31 cellular contexts compared by ENCODE assay signal in the genomic region with DNA sequence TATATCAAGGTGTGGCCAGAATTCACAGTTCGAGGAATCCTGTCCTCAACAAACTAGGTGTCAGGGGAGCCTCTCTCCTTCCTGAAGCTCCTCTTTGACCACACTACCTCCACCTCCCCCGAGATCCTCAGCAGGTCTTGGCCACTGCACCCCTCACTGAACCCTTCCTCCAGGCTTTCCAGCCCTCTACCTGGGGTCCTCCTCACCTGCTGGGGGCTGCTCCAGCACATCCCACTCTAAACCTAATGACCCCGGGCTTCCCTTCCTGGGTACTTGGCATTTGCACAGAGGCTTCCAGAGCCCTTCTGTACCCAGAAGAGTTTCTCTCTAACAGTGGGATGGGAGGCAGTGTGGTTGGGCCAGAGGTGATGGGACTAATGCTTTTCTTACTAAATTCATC. TPM values are rescaled to one million over a fixed set of nuclear protein-coding genes. Genes with fewer than 3 reads are reported as not detected.
DNase-seq lines count a peak whose midpoint lies in the region; FAIRE-seq and TF ChIP-seq lines count a peak whose summit lies in the region.
"Had no signal": no experiment of that assay in that cellular context is flagged by ENCODE, and none has a peak within 500 bp of the region (broad histone marks: within the 10 kb centered on the region; RNA-seq: fewer than 3 reads in every experiment).

No MANE protein-coding gene starts in this region.

- H3K23ac ChIP-seq in H1 (ENCODE audit: insufficient read length): no peak overlapping the region

- H3K18ac ChIP-seq in H1 (ENCODE audit: extremely low read depth, low read length): no peak overlapping the region

- intact Hi-C loops in PC-9 (cut with micrococcal nuclease; ENCODE audit: unreplicated experiment): no loop called here

- no peak for DNase-seq in PC-9
- DNase-seq in H1 (ENCODE audit: low read depth in 1 of 2, low spot score in 2 of 2): no peak
- DNase-seq in type B pancreatic cell (ENCODE audit: extremely low spot score, unreplicated experiment): no peak
- DNase-seq in T-helper 9 cell: no peak
- DNase-seq in NCI-H2196 (lab: John Stamatoyannopoulos, UW; ENCODE audit: unreplicated experiment): no peak
- DNase-seq: 8988T; ACHN; BE2C; C1 segment of cervical spinal cord; CD4-positive, alpha-beta memory T cell; CD4-positive, CD25-positive, alpha-beta regulatory T cell; CD8-positive, alpha-beta memory T cell; COR-L47; DMS 273 treated with DMSO at 0.1 percent for 48 hours; DMS153; DMS53; DMS79; DND-41; EL; GDM1 had no signal

- peak overlapping the region; percentile 68; the same call in 1 of the 2 replicates for H2BK12ac ChIP-seq in H1 (ENCODE audit: low read depth, low read length)

- H2BK15ac ChIP-seq in H1 (ENCODE audit: low read length): no peak overlapping the region

- no peaks in the 10 kb centered on the region for H3K79me1 ChIP-seq in H1 (ENCODE audit: low read depth, low read length)

- no peak overlapping the region for H3K14ac ChIP-seq in H1 (ENCODE audit: insufficient read length)

- H3K79me2 ChIP-seq in PC-9 (ENCODE audit: low read depth) (no peaks in the 10 kb centered on the region), H1 (ENCODE audit: control insufficient read depth in 1 of 2, insufficient read depth in 2 of 2, low read length in 2 of 2) (no peaks in the 10 kb centered on the region)

- H3K4me3 ChIP-seq in PC-9: no peak overlapping the region
- H3K4me3 ChIP-seq in H1 (ENCODE audit: extremely low read depth in 1 of 4, insufficient read depth in 2 of 4, low read depth in 3 of 4, low read length in 4 of 4): no peak overlapping the region
- H3K4me3 ChIP-seq: BLaER1, GM12878 had no signal

- peaks cover 8% of the 10 kb centered on the region for H3K9me3 Mint-ChIP-seq in type B pancreatic cell

- peaks cover 21% of the 10 kb centered on the region for H3K4me1 Mint-ChIP-seq in type B pancreatic cell (ENCODE audit: unreplicated experiment)
- H3K4me1 Mint-ChIP-seq: CD14-positive monocyte; CD4-positive, alpha-beta memory T cell; CD4-positive, CD25-positive, alpha-beta regulatory T cell; CD8-positive, alpha-beta memory T cell had no signal

- H3K36me3 Mint-ChIP-seq in type B pancreatic cell: peaks cover 8% of the 10 kb centered on the region
- H3K36me3 Mint-ChIP-seq: CD14-positive monocyte; CD4-positive, alpha-beta memory T cell; CD4-positive, CD25-positive, alpha-beta regulatory T cell; CD8-positive, alpha-beta memory T cell had no signal

- no peaks in the 10 kb centered on the region; the same call in 1 of the 2 replicates for H3K23me2 ChIP-seq in H1 (ENCODE audit: low read depth, low read length)

- H2BK120ac ChIP-seq in H1 (replicated peaks; ENCODE audit: low read depth, low read length): no peak overlapping the region

- CTCF ChIA-PET in PC-9 (lab: Charles Lee): interaction anchor here (0.7 to 1.1 kb wide), 2 partner anchors 35 to 43 kb away, joined by 3 read pairs; no protein-coding TSS in a partner anchor
- CTCF ChIA-PET in H1 (lab: Charles Lee; ENCODE audit: partially characterized antibody): interaction anchor here (0.7 to 2.9 kb wide), 4 partner anchors 36 to 200 kb away, joined by 5 to 10 read pairs (median 6); no protein-coding TSS in a partner anchor

- H4K8ac ChIP-seq in H1 (ENCODE audit: extremely low read depth, insufficient read depth, low read length): no peak overlapping the region

- POLR2A ChIA-PET in PC-9 (lab: Charles Lee; ENCODE audit: unreplicated experiment) (no interaction called here), H1 (lab: Charles Lee; ENCODE audit: partially characterized antibody) (no interaction called here)

- no peak for TF ChIP-seq POLR2A in H1 (IDR thresholded peaks at IDR 0.05; ENCODE audit: control extremely low read depth in 1 of 2, low read depth in 2 of 2, low read length in 2 of 2)

- BruUV-seq in PC-9 (replicated peaks; lab: Mats Ljungman, UMichigan): no TSS peak

- H2BK20ac ChIP-seq in H1 (ENCODE audit: low read length): no peak overlapping the region

- H2BK5ac ChIP-seq in H1 (ENCODE audit: low read depth, low read length): no peak overlapping the region

- H3K4me2 ChIP-seq in PC-9: peak overlapping the region; percentile 55
- H3K4me2 ChIP-seq in H1 (ENCODE audit: insufficient read depth in 1 of 2, low read depth in 2 of 2, low read length in 2 of 2): no peak overlapping the region
- H3K4me2 ChIP-seq: BLaER1 had no signal

- no peaks in the 10 kb centered on the region for H3K27me3 ChIP-seq in PC-9 (ENCODE audit: insufficient read depth, low read depth)
- H3K27me3 ChIP-seq in H1 (replicated peaks in 1 of 4; ENCODE audit: control insufficient read depth in 3 of 4, extremely low read depth in 1 of 4, insufficient read depth in 3 of 4, low read length in 3 of 4): 0 out of 7 replicates have a peak, but pooled peaks cover 0 to 4% (median under 1%) of the 10 kb centered on the region in 4 experiments
- H3K27me3 ChIP-seq: BE2C, BLaER1 had no signal

- no peaks in the 10 kb centered on the region for H4K20me1 ChIP-seq in PC-9 (ENCODE audit: insufficient read depth)
- no peaks in the 10 kb centered on the region for H4K20me1 ChIP-seq in H1 (replicated peaks in 1 of 2; ENCODE audit: control insufficient read depth in 1 of 2, insufficient read depth in 2 of 2, low read length in 2 of 2)
- H4K20me1 ChIP-seq: BLaER1 had no signal

- H3K27ac Mint-ChIP-seq in type B pancreatic cell: peak overlapping the region; percentile 70
- H3K27ac Mint-ChIP-seq: CD14-positive monocyte; CD4-positive, alpha-beta memory T cell had no signal

- no peak for TF ChIP-seq EP300 in H1 (IDR thresholded peaks at IDR 0.05; ENCODE audit: borderline replicate concordance in 1 of 2, low read depth in 2 of 2, low read length in 2 of 2)

- H3K4ac ChIP-seq in H1 (replicated peaks; ENCODE audit: insufficient read length, low read depth, low read length): no peak overlapping the region

- H3K9ac ChIP-seq in H1 (replicated peaks in 1 of 4; ENCODE audit: extremely low read depth in 1 of 4, low read depth in 3 of 4, low read length in 3 of 4): no peak overlapping the region
- H3K9ac ChIP-seq: BLaER1 had no signal

- H3K36me3 ChIP-seq in PC-9 (ENCODE audit: low read depth) (no peaks in the 10 kb centered on the region), H1 (ENCODE audit: control insufficient read depth in 2 of 4, insufficient read depth in 4 of 4, low read length in 3 of 4) (no peaks in the 10 kb centered on the region)
- H3K36me3 ChIP-seq: BLaER1 had no signal

- H3K27ac ChIP-seq in PC-9: peak overlapping the region; percentile 93
- no peak overlapping the region for H3K27ac ChIP-seq in H1 (ENCODE audit: low read depth, low read length)
- H3K27ac ChIP-seq: BLaER1 had no signal

- WGBS in H1 (ENCODE audit: extremely low coverage in 1 of 2, insufficient coverage in 1 of 2, insufficient read length in 1 of 2, insufficient replicate concordance in 2 of 2, low coverage in 1 of 2, low lambda C conversion rate in 2 of 2, missing lambda C conversion rate in 1 of 2), 2 experiments: 87% methylated on average over 3 of the region's 3 CpGs; no CpG with 5 or more reads in 1 of the 2 experiments

- FAIRE-seq in H1 (lab: Jason Lieb, UNC): no peak
- FAIRE-seq: A204.1, GM12878, GM12892, GM18507, GM19239 had no signal

- peaks cover 3% of the 10 kb centered on the region for H3K27me3 Mint-ChIP-seq in type B pancreatic cell
- H3K27me3 Mint-ChIP-seq: CD4-positive, CD25-positive, alpha-beta regulatory T cell had no signal

- H2AFZ ChIP-seq in PC-9 (no peak overlapping the region; the same call in 1 of the 2 replicates), H1 (ENCODE audit: low read length) (no peak overlapping the region)

- no peak overlapping the region for H3K56ac ChIP-seq in H1 (replicated peaks; ENCODE audit: insufficient read length, low read depth, low read length)

- H2AK5ac ChIP-seq in H1 (ENCODE audit: low read depth, low read length): no peak overlapping the region

- H3K4me3 Mint-ChIP-seq in type B pancreatic cell: no peak overlapping the region
- H3K4me3 Mint-ChIP-seq: CD14-positive monocyte; CD4-positive, alpha-beta memory T cell; CD4-positive, CD25-positive, alpha-beta regulatory T cell; CD8-positive, alpha-beta memory T cell had no signal

- no peak overlapping the region for H4K91ac ChIP-seq in H1 (replicated peaks; ENCODE audit: insufficient read length, low read length)

- no peak overlapping the region for H4K5ac ChIP-seq in H1 (ENCODE audit: insufficient read length, low read depth, low read length)

- no peak for TF ChIP-seq RAD21 in H1 (IDR thresholded peaks at IDR 0.05 in 1 of 2, conservative IDR thresholded peaks at IDR 0.05 in 1 of 2; ENCODE audit: low read depth in 2 of 2, low read length in 2 of 2)

- H3K4me1 ChIP-seq in PC-9 (replicated peaks; ENCODE audit: insufficient read depth) (peaks cover 99% of the 10 kb centered on the region), H1 (replicated peaks in 1 of 4; ENCODE audit: control insufficient read depth in 3 of 4, insufficient read depth in 4 of 4, low read length in 3 of 4) (peaks cover 2 to 11% (median 5%) of the 10 kb centered on the region in 4 experiments; a peak in 5 of 7 replicates)
- H3K4me1 ChIP-seq: BLaER1 had no signal

- TF ChIP-seq CTCF in PC-9 (conservative IDR thresholded peaks at IDR 0.05) (no peak), H1 (IDR thresholded peaks at IDR 0.05; ENCODE audit: control extremely low read depth in 1 of 3, insufficient read depth in 1 of 3, low read depth in 1 of 3, low read length in 3 of 3) (no peak), type B pancreatic cell (conservative IDR thresholded peaks at IDR 0.05) (no peak)

- H3K9me3 ChIP-seq in PC-9 (ENCODE audit: insufficient read depth, low read depth): no peaks in the 10 kb centered on the region
- no peaks in the 10 kb centered on the region for H3K9me3 ChIP-seq in H1 (ENCODE audit: insufficient read depth in 2 of 2, low read depth in 1 of 2, low read length in 1 of 2)
- H3K9me3 ChIP-seq: BE2C, BLaER1 had no signal

- no peaks in the 10 kb centered on the region for H3K9me2 ChIP-seq in PC-9 (ENCODE audit: insufficient read depth)

- peaks cover 73% of the 10 kb centered on the region for H3F3A ChIP-seq in PC-9 (ENCODE audit: insufficient read depth, low read depth)

TF ChIP-seq in H1, 55 proteins besides CTCF, POLR2A, EP300 and RAD21 (continues in another document):
- no peak for TF ChIP-seq SP1 (IDR thresholded peaks at IDR 0.05; ENCODE audit: low read depth, low read length)
- TF ChIP-seq SAP30 (IDR thresholded peaks at IDR 0.05; ENCODE audit: insufficient read depth, insufficient replicate concordance, low read length): no peak
- TF ChIP-seq SRF (IDR thresholded peaks at IDR 0.05; ENCODE audit: low read depth, low read length): no peak

RNA-seq across cellular contexts. Expression of a gene that starts 9.7 kb away (rescaled TPM):
- total RNA-seq in PC-9 (2021) (0.50 and 0.61 TPM in 2 replicates), type B pancreatic cell (ENCODE audit: low replicate concordance) (5.7 and 12.7 TPM in 2 replicates)
- 0.40 TPM in 1 of 2 replicates, not detected in the other for total RNA-seq in H1 (2021; fragmentation: NEBNext Ultra II Directional; extraction: Animal tissue kit (Norgen Biotek cat#: 25700))
- 0.25 and 0.35 TPM in 2 replicates for polyA plus RNA-seq in H1 (2011; rRNA removed)
- polyA plus RNA-seq in H1 (2011; cell fraction: cytosol; rRNA removed): 0.19 TPM
- polyA plus RNA-seq in H1 (2011; cell fraction: nucleus; rRNA removed): 0.44 TPM
- polyA plus RNA-seq in H1 (2012, experiment 1 of 2): 0.06 to 0.28 TPM (median 0.15 TPM) in 4 replicates
- polyA plus RNA-seq in H1 (2012, experiment 2 of 2): 0.29 TPM
- polyA plus RNA-seq in H1 (2013, experiment 1 of 2): 0.18 TPM
- polyA plus RNA-seq in H1 (2013, experiment 2 of 2): 0.13 TPM
- 0.41 and 0.59 TPM in 2 replicates for polyA minus RNA-seq in H1 (2011; rRNA and poly(A)+ RNA removed)
- polyA minus RNA-seq in H1 (2011; cell fraction: cytosol; rRNA and poly(A)+ RNA removed): not detected
- not detected for polyA minus RNA-seq in H1 (2011; cell fraction: nucleus; rRNA and poly(A)+ RNA removed)
- total RNA-seq: A673; CD4-positive, alpha-beta memory T cell; CD4-positive, CD25-positive, alpha-beta regulatory T cell; CD8-positive, alpha-beta memory T cell; Daoy; G401; GM12878 had no signal
- polyA plus RNA-seq: AG04450; CD14-positive monocyte; CD4-positive, alpha-beta memory T cell; CD4-positive, CD25-positive, alpha-beta regulatory T cell; CD8-positive, alpha-beta memory T cell; GM12878 had no signal
